ENCODE assay signal across 12 cellular contexts in genomic region chr1:159915571-159916239, GRCh38. TPM values are rescaled to one million over a fixed set of nuclear protein-coding genes. Genes with fewer than 3 reads are reported as not detected.
DNase-seq lines count a peak whose midpoint lies in the region; ATAC-seq, FAIRE-seq and TF ChIP-seq lines count a peak whose summit lies in the region.
"Had no signal": no experiment of that assay in that cellular context is flagged by ENCODE, and none has a peak within 500 bp of the region (broad histone marks: within the 10 kb centered on the region; RNA-seq: fewer than 3 reads in every experiment).

No MANE protein-coding gene starts in this region.

- no peaks in the 10 kb centered on the region for H3K9me2 ChIP-seq in PC-3 (replicated peaks; ENCODE audit: low read length)

- 0 out of 2 replicates have a peak overlapping the region, but pooled peaks have one; percentile 14 for H2BK20ac ChIP-seq in H1 (ENCODE audit: low read length)

- no peak overlapping the region for H2BK5ac ChIP-seq in H1 (ENCODE audit: low read depth, low read length)

- H3K9me3 ChIP-seq in Caco-2 (no peaks in the 10 kb centered on the region), PC-3 (ENCODE audit: low read length) (no peaks in the 10 kb centered on the region), H1 (ENCODE audit: insufficient read depth in 2 of 2, low read depth in 1 of 2, low read length in 1 of 2) (no peaks in the 10 kb centered on the region), neural progenitor cell (ENCODE audit: low read depth) (no peaks in the 10 kb centered on the region), testis (no peaks in the 10 kb centered on the region)

- H3K4me1 ChIP-seq in Caco-2: peaks cover 85% of the 10 kb centered on the region
- H3K4me1 ChIP-seq in PC-3 (ENCODE audit: insufficient read depth, low read length): peaks cover 98% of the 10 kb centered on the region
- H3K4me1 ChIP-seq in H1 (replicated peaks in 1 of 4; ENCODE audit: control insufficient read depth in 3 of 4, insufficient read depth in 4 of 4, low read length in 3 of 4): peaks cover 13 to 30% (median 19%) of the 10 kb centered on the region in 4 experiments
- H3K4me1 ChIP-seq in neural progenitor cell: peaks cover 28% of the 10 kb centered on the region
- peaks cover 5% of the 10 kb centered on the region for H3K4me1 ChIP-seq in testis

- ATAC-seq in PC-3 (no peak), GM18517 (IDR thresholded peaks at IDR 0.05; ENCODE audit: unreplicated experiment) (no peak)

- H3K36me3 Mint-ChIP-seq in Caco-2 (ENCODE audit: insufficient read depth, unreplicated experiment) (peaks cover 69% of the 10 kb centered on the region), neural progenitor cell (peaks cover 5% of the 10 kb centered on the region)

- H3K4me1 Mint-ChIP-seq in Caco-2 (ENCODE audit: low read depth, unreplicated experiment) (peaks cover 63% of the 10 kb centered on the region), neural progenitor cell (peaks cover 30% of the 10 kb centered on the region)

- H3K27me3 Mint-ChIP-seq in Caco-2 (ENCODE audit: insufficient read depth, unreplicated experiment) (no peaks in the 10 kb centered on the region), neural progenitor cell (ENCODE audit: insufficient read depth, low read depth) (peaks cover 15% of the 10 kb centered on the region)

- 80% methylated on average over 5 of the region's 5 CpGs; no CpG with 5 or more reads in 1 of the 2 experiments for WGBS in H1 (ENCODE audit: extremely low coverage in 1 of 2, insufficient coverage in 1 of 2, insufficient read length in 1 of 2, insufficient replicate concordance in 2 of 2, low coverage in 1 of 2, low lambda C conversion rate in 2 of 2, missing lambda C conversion rate in 1 of 2), 2 experiments
- WGBS in testis, 2 donors: 42 to 57% methylated on average over 5 of the region's 5 CpGs

- peaks cover 4% of the 10 kb centered on the region for H3K36me3 ChIP-seq in Caco-2 (ENCODE audit: control insufficient read depth, insufficient read depth, low read length)
- H3K36me3 ChIP-seq in PC-3 (ENCODE audit: low read depth, low read length): peaks cover 42% of the 10 kb centered on the region
- peaks cover 0 to 16% (median 2%) of the 10 kb centered on the region in 4 experiments; a peak in 4 of 8 replicates for H3K36me3 ChIP-seq in H1 (ENCODE audit: control insufficient read depth in 2 of 4, insufficient read depth in 4 of 4, low read length in 3 of 4)
- H3K36me3 ChIP-seq in neural progenitor cell: no peaks in the 10 kb centered on the region
- no peaks in the 10 kb centered on the region for H3K36me3 ChIP-seq in testis (ENCODE audit: low read depth, missing control alignments)

- peak overlapping the region; percentile 37 for H3K4me2 ChIP-seq in PC-3 (ENCODE audit: low read length)
- H3K4me2 ChIP-seq in H1 (ENCODE audit: insufficient read depth in 1 of 2, low read depth in 2 of 2, low read length in 2 of 2): 0 out of 4 replicates have a peak overlapping the region, but pooled peaks of 1 of the 2 experiments have one; percentile 6
- H3K4me2 ChIP-seq in neural progenitor cell: peak overlapping the region; percentile 69

- H3K27me3 ChIP-seq in Caco-2 (replicated peaks; ENCODE audit: control insufficient read depth, insufficient read depth, low read length): no peaks in the 10 kb centered on the region
- no peaks in the 10 kb centered on the region for H3K27me3 ChIP-seq in PC-3 (ENCODE audit: low read length)
- H3K27me3 ChIP-seq in H1 (replicated peaks in 1 of 4; ENCODE audit: control insufficient read depth in 3 of 4, extremely low read depth in 1 of 4, insufficient read depth in 3 of 4, low read length in 3 of 4): no peaks in the 10 kb centered on the region
- H3K27me3 ChIP-seq in neural progenitor cell: no peaks in the 10 kb centered on the region
- no peaks in the 10 kb centered on the region for H3K27me3 ChIP-seq in testis

- H3K14ac ChIP-seq in H1 (ENCODE audit: insufficient read length): no peak overlapping the region

- peak overlapping the region; percentile 29; the same call in 1 of the 2 replicates for H2BK12ac ChIP-seq in H1 (ENCODE audit: low read depth, low read length)

- peak overlapping the region; percentile 14; the same call in 1 of the 2 replicates for H3K18ac ChIP-seq in H1 (ENCODE audit: extremely low read depth, low read length)

- peak overlapping the region; percentile 60; the same call in 1 of the 2 replicates for H2AK5ac ChIP-seq in H1 (ENCODE audit: low read depth, low read length)

- H2BK15ac ChIP-seq in H1 (ENCODE audit: low read length): no peak overlapping the region

- CTCF ChIA-PET in Caco-2 (lab: Charles Lee) (interaction anchor here (1.0 to 1.8 kb wide), 5 partner anchors 23 to 135 kb away, joined by 3 to 12 read pairs (median 4); partner anchors contain the start of gene DUSP23), PC-3 (lab: Charles Lee) (interaction anchor here (0.8 to 1.3 kb wide), 3 partner anchors 23 to 117 kb away, joined by 3 read pairs; no protein-coding TSS in a partner anchor), H1 (lab: Charles Lee; ENCODE audit: partially characterized antibody) (interaction anchor here (0.6 to 7.5 kb wide), 16 partner anchors 7 to 126 kb away, joined by 3 to 43 read pairs (median 4); partner anchors contain the start of genes FCRL6 and IGSF9)

- H4K20me1 ChIP-seq in PC-3 (ENCODE audit: low read length): peaks cover 31% of the 10 kb centered on the region
- no peaks in the 10 kb centered on the region for H4K20me1 ChIP-seq in H1 (replicated peaks in 1 of 2; ENCODE audit: control insufficient read depth in 1 of 2, insufficient read depth in 2 of 2, low read length in 2 of 2)
- no peaks in the 10 kb centered on the region for H4K20me1 ChIP-seq in neural progenitor cell (ENCODE audit: low read depth)

- intact Hi-C loops in Caco-2 (cut with micrococcal nuclease; ENCODE audit: unreplicated experiment): loop anchor here (1.0 kb wide), 3 partner anchors 8 to 30 kb away; partner anchors contain the start of genes IGSF9 and TAGLN2
- intact Hi-C loops in PC-3 (cut with micrococcal nuclease): loop anchor here (1.0 kb wide), 1 partner anchor 9 kb away; no protein-coding TSS in a partner anchor
- intact Hi-C loops in testis (cut with DNase I; ENCODE audit: low total_unique reads): no loop called here

- peak in 1 of 2 experiments; percentile 63 for DNase-seq in Caco-2
- no peak for DNase-seq in PC-3
- no peak for DNase-seq in H1 (ENCODE audit: low read depth in 1 of 2, low spot score in 2 of 2)
- no peak for DNase-seq in neural progenitor cell (ENCODE audit: low spot score)
- no peak for DNase-seq in activated gamma-delta T cell treated with Interleukin-2 at 50 U/mL for 16 hours
- DNase-seq in testis: no peak
- no peak for DNase-seq in HuH-7.5 (ENCODE audit: low spot score)
- DNase-seq: cerebellar nuclear complex, NCI-H524 treated with DMSO at 0.1 percent for 48 hours had no signal

- no peak for FAIRE-seq in H1 (lab: Jason Lieb, UNC)
- FAIRE-seq: G401.6 had no signal

- no peak for TF ChIP-seq EP300 in H1 (IDR thresholded peaks at IDR 0.05; ENCODE audit: borderline replicate concordance in 1 of 2, low read depth in 2 of 2, low read length in 2 of 2)

- H3K27ac Mint-ChIP-seq in Caco-2 (ENCODE audit: unreplicated experiment) (peak overlapping the region; percentile 88), neural progenitor cell (no peak overlapping the region)

- POLR2A ChIA-PET in Caco-2 (lab: Charles Lee) (interaction anchor here (1.7 kb wide), 1 partner anchor 9 kb away, joined by 10 read pairs; the partner anchor contains the start of gene TAGLN2), PC-3 (lab: Charles Lee; ENCODE audit: unreplicated experiment) (interaction anchor here (0.6 kb wide), 2 partner anchors 17 to 76 kb away, joined by 4 read pairs; no protein-coding TSS in a partner anchor), H1 (lab: Charles Lee; ENCODE audit: partially characterized antibody) (interaction anchor here (1.1 to 3.0 kb wide), 4 partner anchors 9 to 115 kb away, joined by 3 to 14 read pairs (median 4); partner anchors contain the start of genes CFAP45 and TAGLN2)

- no peak overlapping the region for H4K8ac ChIP-seq in H1 (ENCODE audit: extremely low read depth, insufficient read depth, low read length)

- H3K23ac ChIP-seq in H1 (ENCODE audit: insufficient read length): no peak overlapping the region

- H4K91ac ChIP-seq in H1 (replicated peaks; ENCODE audit: insufficient read length, low read length): peak overlapping the region; percentile 29

- H3K79me1 ChIP-seq in H1 (ENCODE audit: low read depth, low read length): no peaks in the 10 kb centered on the region

- no peak for TF ChIP-seq RAD21 in H1 (IDR thresholded peaks at IDR 0.05 in 1 of 2, conservative IDR thresholded peaks at IDR 0.05 in 1 of 2; ENCODE audit: low read depth in 2 of 2, low read length in 2 of 2)

- H3K23me2 ChIP-seq in H1 (ENCODE audit: low read depth, low read length): no peaks in the 10 kb centered on the region

- H3K9me3 Mint-ChIP-seq in Caco-2 (ENCODE audit: unreplicated experiment): no peaks in the 10 kb centered on the region
- H3K9me3 Mint-ChIP-seq in neural progenitor cell: no peaks in the 10 kb centered on the region

- no peak overlapping the region for H2AFZ ChIP-seq in PC-3 (ENCODE audit: low read length)
- H2AFZ ChIP-seq in H1 (ENCODE audit: low read length): no peak overlapping the region
- H2AFZ ChIP-seq in neural progenitor cell (replicated peaks): no peak overlapping the region

- peak overlapping the region; percentile 45 for H3K4me3 Mint-ChIP-seq in Caco-2 (ENCODE audit: unreplicated experiment)
- no peak overlapping the region for H3K4me3 Mint-ChIP-seq in neural progenitor cell

- TF ChIP-seq CTCF in Caco-2 (IDR thresholded peaks at IDR 0.05; ENCODE audit: insufficient read depth in 1 of 2, low read depth in 1 of 2, low read length in 1 of 2, severe bottlenecking in 1 of 2, unreplicated experiment in 1 of 2) (no peak), PC-3 (conservative IDR thresholded peaks at IDR 0.05; ENCODE audit: low read depth, low read length) (no peak), H1 (IDR thresholded peaks at IDR 0.05; ENCODE audit: control extremely low read depth in 1 of 3, insufficient read depth in 1 of 3, low read depth in 1 of 3, low read length in 3 of 3) (no peak), neural progenitor cell (IDR thresholded peaks at IDR 0.05) (no peak), testis (IDR thresholded peaks at IDR 0.05) (no peak)

- TF ChIP-seq POLR2A in H1 (IDR thresholded peaks at IDR 0.05; ENCODE audit: control extremely low read depth in 1 of 2, low read depth in 2 of 2, low read length in 2 of 2) (no peak), testis (IDR thresholded peaks at IDR 0.05) (no peak)

- H3K4ac ChIP-seq in H1 (replicated peaks; ENCODE audit: insufficient read length, low read depth, low read length): no peak overlapping the region

- peak overlapping the region; percentile 98 for H3K27ac ChIP-seq in PC-3 (ENCODE audit: low read length)
- H3K27ac ChIP-seq in H1 (ENCODE audit: low read depth, low read length): peak overlapping the region; percentile 28; the same call in 1 of the 2 replicates
- H3K27ac ChIP-seq in neural progenitor cell: peak overlapping the region; percentile 88
- peak overlapping the region in 1 of 2 donors; percentile 14 for H3K27ac ChIP-seq in testis

- no peak overlapping the region for H4K5ac ChIP-seq in H1 (ENCODE audit: insufficient read length, low read depth, low read length)

- H3K4me3 ChIP-seq in Caco-2 (ENCODE audit: low read depth, low read length) (no peak overlapping the region), PC-3 (ENCODE audit: low read length) (no peak overlapping the region), H1 (ENCODE audit: extremely low read depth in 1 of 4, insufficient read depth in 2 of 4, low read depth in 3 of 4, low read length in 4 of 4) (no peak overlapping the region), neural progenitor cell (no peak overlapping the region), testis (no peak overlapping the region)

- peaks cover 22% of the 10 kb centered on the region for H3F3A ChIP-seq in PC-3 (ENCODE audit: low read length, unreplicated experiment)
- peaks cover 21% of the 10 kb centered on the region for H3F3A ChIP-seq in neural progenitor cell (ENCODE audit: low read depth)

- H3K9ac ChIP-seq in PC-3 (ENCODE audit: low read length) (peak overlapping the region; percentile 41), H1 (replicated peaks in 1 of 4; ENCODE audit: extremely low read depth in 1 of 4, low read depth in 3 of 4, low read length in 3 of 4) (peak overlapping the region in 2 of 4 experiments; percentile 23 to 40; a peak in 3 of 7 replicates), neural progenitor cell (no peak overlapping the region)

- BruUV-seq in Caco-2 (replicated peaks; lab: Mats Ljungman, UMichigan) (no TSS peak), PC-3 (replicated peaks; lab: Mats Ljungman, UMichigan) (no TSS peak)

- H2BK120ac ChIP-seq in H1 (replicated peaks; ENCODE audit: low read depth, low read length): no peak overlapping the region

- H3K56ac ChIP-seq in H1 (replicated peaks; ENCODE audit: insufficient read length, low read depth, low read length): no peak overlapping the region

- H3K79me2 ChIP-seq in PC-3 (ENCODE audit: low read length) (peaks cover 45% of the 10 kb centered on the region), H1 (ENCODE audit: control insufficient read depth in 1 of 2, insufficient read depth in 2 of 2, low read length in 2 of 2) (no peaks in the 10 kb centered on the region), neural progenitor cell (ENCODE audit: low read depth) (no peaks in the 10 kb centered on the region)

RNA-seq across cellular contexts. Expression of gene TAGLN2, which starts 9.6 kb away (rescaled TPM):
- total RNA-seq in Caco-2 (2022) (518 and 531 TPM in 2 replicates), PC-3 (2014; rRNA removed) (1,281 and 1,584 TPM in 2 replicates), neural progenitor cell (ENCODE audit: low replicate concordance) (3.9 and 12.1 TPM in 2 replicates), testis (100 to 1,000 TPM; 204 to 389 TPM)
- 86.0 and 93.0 TPM in 2 replicates for total RNA-seq in H1 (2021; fragmentation: NEBNext Ultra II Directional; extraction: Animal tissue kit (Norgen Biotek cat#: 25700))
- polyA plus RNA-seq in H1 (2011; rRNA removed) (114 and 142 TPM in 2 replicates), testis (ENCODE audit: insufficient read depth, low read depth, low replicate concordance) (305 TPM)
- polyA plus RNA-seq in H1 (2011; cell fraction: cytosol; rRNA removed): 93.7 TPM
- 102 TPM for polyA plus RNA-seq in H1 (2011; cell fraction: nucleus; rRNA removed)
- polyA plus RNA-seq in H1 (2012, experiment 1 of 2): 81.8 to 121 TPM (median 94.5 TPM) in 4 replicates
- 122 TPM for polyA plus RNA-seq in H1 (2012, experiment 2 of 2)
- 51.9 TPM for polyA plus RNA-seq in H1 (2013, experiment 1 of 2)
- 53.4 TPM for polyA plus RNA-seq in H1 (2013, experiment 2 of 2)
- 38.3 and 40.1 TPM in 2 replicates for polyA minus RNA-seq in H1 (2011; rRNA and poly(A)+ RNA removed)
- polyA minus RNA-seq in H1 (2011; cell fraction: cytosol; rRNA and poly(A)+ RNA removed): 29.8 TPM
- polyA minus RNA-seq in H1 (2011; cell fraction: nucleus; rRNA and poly(A)+ RNA removed): 23.9 TPM

RNA-seq across cellular contexts. Expression of gene CFAP45, which starts 15.7 kb away (rescaled TPM):
- 1.1 and 1.5 TPM in 2 replicates for total RNA-seq in Caco-2 (2022)
- total RNA-seq in PC-3 (2014; rRNA removed): 1.6 and 4.8 TPM in 2 replicates
- total RNA-seq in H1 (2021; fragmentation: NEBNext Ultra II Directional; extraction: Animal tissue kit (Norgen Biotek cat#: 25700)): not detected in 2 replicates
- 0.05 and 0.11 TPM in 2 replicates for polyA plus RNA-seq in H1 (2011; rRNA removed)
- 0.45 TPM for polyA plus RNA-seq in H1 (2011; cell fraction: cytosol; rRNA removed)
- polyA plus RNA-seq in H1 (2011; cell fraction: nucleus; rRNA removed): 0.16 TPM
- 0.16 to 0.64 TPM (median 0.36 TPM) in 4 replicates for polyA plus RNA-seq in H1 (2012, experiment 1 of 2)
- 0.31 TPM for polyA plus RNA-seq in H1 (2012, experiment 2 of 2)
- polyA plus RNA-seq in H1 (2013, experiment 1 of 2): 0.30 TPM
- 0.31 TPM for polyA plus RNA-seq in H1 (2013, experiment 2 of 2)
- polyA minus RNA-seq in H1 (2011; rRNA and poly(A)+ RNA removed): not detected in 2 replicates
- not detected for polyA minus RNA-seq in H1 (2011; cell fraction: cytosol; rRNA and poly(A)+ RNA removed)
- polyA minus RNA-seq in H1 (2011; cell fraction: nucleus; rRNA and poly(A)+ RNA removed): not detected
- not detected in 2 replicates for total RNA-seq in neural progenitor cell (ENCODE audit: low replicate concordance)
- 10 to 100 TPM; 13.0 to 30.4 TPM for total RNA-seq in testis
- polyA plus RNA-seq in testis (ENCODE audit: insufficient read depth, low read depth, low replicate concordance): 59.6 TPM

RNA-seq across cellular contexts. Expression of gene IGSF9, which starts 29.7 kb away (rescaled TPM):
- total RNA-seq in Caco-2 (2022) (19.6 and 21.2 TPM in 2 replicates), PC-3 (2014; rRNA removed) (15.6 and 19.9 TPM in 2 replicates), neural progenitor cell (ENCODE audit: low replicate concordance) (3.3 and 9.1 TPM in 2 replicates), testis (10 to 100 TPM in 1 of 2 donors, 1 to 10 TPM in 1; 4.8 to 10.2 TPM)
- 28.1 and 29.2 TPM in 2 replicates for total RNA-seq in H1 (2021; fragmentation: NEBNext Ultra II Directional; extraction: Animal tissue kit (Norgen Biotek cat#: 25700))
- polyA plus RNA-seq in H1 (2011; rRNA removed) (10.9 and 22.5 TPM in 2 replicates), testis (ENCODE audit: insufficient read depth, low read depth, low replicate concordance) (7.9 TPM)
- polyA plus RNA-seq in H1 (2011; cell fraction: cytosol; rRNA removed): 12.7 TPM
- polyA plus RNA-seq in H1 (2011; cell fraction: nucleus; rRNA removed): 51.2 TPM
- 15.9 to 25.3 TPM (median 21.2 TPM) in 4 replicates for polyA plus RNA-seq in H1 (2012, experiment 1 of 2)
- polyA plus RNA-seq in H1 (2012, experiment 2 of 2): 18.7 TPM
- 20.9 TPM for polyA plus RNA-seq in H1 (2013, experiment 1 of 2)
- polyA plus RNA-seq in H1 (2013, experiment 2 of 2): 19.7 TPM
- polyA minus RNA-seq in H1 (2011; rRNA and poly(A)+ RNA removed): 6.2 and 8.0 TPM in 2 replicates
- polyA minus RNA-seq in H1 (2011; cell fraction: cytosol; rRNA and poly(A)+ RNA removed): 10.9 TPM
- polyA minus RNA-seq in H1 (2011; cell fraction: nucleus; rRNA and poly(A)+ RNA removed): 11.3 TPM
- total RNA-seq: LHCN-M2 had no signal

RNA-seq across cellular contexts. Expression of gene SLAMF9, which starts 38.3 kb away (rescaled TPM):
- 0.36 TPM in 1 of 2 replicates, not detected in the other for total RNA-seq in Caco-2 (2022)
- total RNA-seq in PC-3 (2014; rRNA removed): 5.9 and 8.7 TPM in 2 replicates
- not detected in 2 replicates for total RNA-seq in H1 (2021; fragmentation: NEBNext Ultra II Directional; extraction: Animal tissue kit (Norgen Biotek cat#: 25700))
- polyA plus RNA-seq in H1 (2011; rRNA removed): not detected in 2 replicates
- polyA plus RNA-seq in H1 (2011; cell fraction: cytosol; rRNA removed): not detected
- polyA plus RNA-seq in H1 (2011; cell fraction: nucleus; rRNA removed): not detected
- polyA plus RNA-seq in H1 (2012, experiment 1 of 2): not detected in 4 replicates
- polyA plus RNA-seq in H1 (2012, experiment 2 of 2): not detected
- not detected for polyA plus RNA-seq in H1 (2013, experiment 1 of 2)
- polyA plus RNA-seq in H1 (2013, experiment 2 of 2): not detected
- not detected in 2 replicates for polyA minus RNA-seq in H1 (2011; rRNA and poly(A)+ RNA removed)
- polyA minus RNA-seq in H1 (2011; cell fraction: cytosol; rRNA and poly(A)+ RNA removed): not detected
- not detected for polyA minus RNA-seq in H1 (2011; cell fraction: nucleus; rRNA and poly(A)+ RNA removed)
- not detected in 2 replicates for total RNA-seq in neural progenitor cell (ENCODE audit: low replicate concordance)
- total RNA-seq in testis: 1 to 10 TPM in 1 of 2 donors, not detected in 1; 2.0 TPM
- 0.74 TPM for polyA plus RNA-seq in testis (ENCODE audit: insufficient read depth, low read depth, low replicate concordance)
- total RNA-seq: LHCN-M2 had no signal

RNA-seq across cellular contexts. Expression of gene VSIG8, which starts 53.2 kb away (rescaled TPM):
- total RNA-seq in Caco-2 (2022) (not detected in 2 replicates), PC-3 (2014; rRNA removed) (0.29 and 0.47 TPM in 2 replicates), neural progenitor cell (ENCODE audit: low replicate concordance) (not detected in 2 replicates), testis (under 1 TPM; 0.43 to 0.55 TPM)
- total RNA-seq in H1 (2021; fragmentation: NEBNext Ultra II Directional; extraction: Animal tissue kit (Norgen Biotek cat#: 25700)): not detected in 2 replicates
- polyA plus RNA-seq in H1 (2011; rRNA removed) (not detected in 2 replicates), testis (ENCODE audit: insufficient read depth, low read depth, low replicate concordance) (not detected)
- not detected for polyA plus RNA-seq in H1 (2011; cell fraction: cytosol; rRNA removed)
- not detected for polyA plus RNA-seq in H1 (2011; cell fraction: nucleus; rRNA removed)
- polyA plus RNA-seq in H1 (2012, experiment 1 of 2): not detected in 4 replicates
- polyA plus RNA-seq in H1 (2012, experiment 2 of 2): not detected
- polyA plus RNA-seq in H1 (2013, experiment 1 of 2): not detected
- not detected for polyA plus RNA-seq in H1 (2013, experiment 2 of 2)
- not detected in 2 replicates for polyA minus RNA-seq in H1 (2011; rRNA and poly(A)+ RNA removed)
- not detected for polyA minus RNA-seq in H1 (2011; cell fraction: cytosol; rRNA and poly(A)+ RNA removed)
- not detected for polyA minus RNA-seq in H1 (2011; cell fraction: nucleus; rRNA and poly(A)+ RNA removed)
- total RNA-seq: LHCN-M2 had no signal
